In genomic region chr6:120274547-120274946, GRCh38 we compare ENCODE assay signal across 18 cellular contexts.
DNase-seq lines count a peak whose midpoint lies in the region; ATAC-seq and TF ChIP-seq lines count a peak whose summit lies in the region.
"Had no signal": no experiment of that assay in that cellular context is flagged by ENCODE, and none has a peak within 500 bp of the region (broad histone marks: within the 10 kb centered on the region; RNA-seq: fewer than 3 reads in every experiment).

No MANE protein-coding gene starts in this region.

- POLR2A ChIA-PET in GM10248 (lab: Yijun Ruan, JAX), result no interaction called here

- H3K27me3 ChIP-seq in dorsolateral prefrontal cortex, result no peaks in the 10 kb centered on the region
- H3K27me3 ChIP-seq: adrenal gland, BLaER1, neural progenitor cell, upper lobe of left lung had no signal

- CTCF ChIA-PET in GM10248 (lab: Yijun Ruan, JAX), result no interaction called here

- DNase-seq in SKM-1 (lab: John Stamatoyannopoulos, UW; ENCODE audit: unreplicated experiment) (peak; percentile 5), hippocampal formation (lab: John Stamatoyannopoulos, UW) (no peak), GM10248 (ENCODE audit: extremely low spot score) (no peak), dorsolateral prefrontal cortex (no peak)
- no peak for DNase-seq in stimulated activated CD8-positive, alpha-beta memory T cell treated with anti-CD3 and anti-CD28 coated beads, Interleukin-4, amount 100 ng/mL, for 48 hours
- DNase-seq: activated CD8-positive, alpha-beta memory T cell treated with anti-CD3 and anti-CD28 coated beads, Interleukin-2, amount 50 U/mL, for 4 hours; adrenal gland; foreskin melanocyte; GM23248; kidney glomerular epithelial cell; NCI-H2029 treated with DMSO at 0.1 percent for 48 hours; PC-3; upper lobe of left lung had no signal

- no peak overlapping the region for H3K4me3 ChIP-seq in dorsolateral prefrontal cortex
- H3K4me3 ChIP-seq: adrenal gland, BLaER1, GM23248, neural progenitor cell, upper lobe of left lung had no signal

- no peak overlapping the region for H3K27ac ChIP-seq in dorsolateral prefrontal cortex
- H3K27ac ChIP-seq: adrenal gland, BLaER1, GM23248, neural progenitor cell, upper lobe of left lung had no signal

- intact Hi-C loops in dorsolateral prefrontal cortex (cut with DNase I), result no loop called here

- ATAC-seq in GM18517 (IDR thresholded peaks at IDR 0.05; ENCODE audit: unreplicated experiment), result peak; percentile 83
- peak; percentile 85 for ATAC-seq in GM21447 (IDR thresholded peaks at IDR 0.05; ENCODE audit: unreplicated experiment)
- ATAC-seq in HG03097 (IDR thresholded peaks at IDR 0.05; ENCODE audit: low FRiP score, unreplicated experiment), result peak; percentile 90
- ATAC-seq: PC-3 had no signal

- TF ChIP-seq CTCF in GM10248 (IDR thresholded peaks at IDR 0.05; ENCODE audit: control extremely low read depth, extremely low read depth, low read depth, missing control alignments) (no peak), dorsolateral prefrontal cortex (IDR thresholded peaks at IDR 0.05 in 54 of 56, conservative IDR thresholded peaks at IDR 0.05 in 2 of 56; ENCODE audit: low read depth in 1 of 56, partially characterized antibody in 56 of 56) (no peak)
